8 cellular contexts compared by ENCODE assay signal in the genomic region with DNA sequence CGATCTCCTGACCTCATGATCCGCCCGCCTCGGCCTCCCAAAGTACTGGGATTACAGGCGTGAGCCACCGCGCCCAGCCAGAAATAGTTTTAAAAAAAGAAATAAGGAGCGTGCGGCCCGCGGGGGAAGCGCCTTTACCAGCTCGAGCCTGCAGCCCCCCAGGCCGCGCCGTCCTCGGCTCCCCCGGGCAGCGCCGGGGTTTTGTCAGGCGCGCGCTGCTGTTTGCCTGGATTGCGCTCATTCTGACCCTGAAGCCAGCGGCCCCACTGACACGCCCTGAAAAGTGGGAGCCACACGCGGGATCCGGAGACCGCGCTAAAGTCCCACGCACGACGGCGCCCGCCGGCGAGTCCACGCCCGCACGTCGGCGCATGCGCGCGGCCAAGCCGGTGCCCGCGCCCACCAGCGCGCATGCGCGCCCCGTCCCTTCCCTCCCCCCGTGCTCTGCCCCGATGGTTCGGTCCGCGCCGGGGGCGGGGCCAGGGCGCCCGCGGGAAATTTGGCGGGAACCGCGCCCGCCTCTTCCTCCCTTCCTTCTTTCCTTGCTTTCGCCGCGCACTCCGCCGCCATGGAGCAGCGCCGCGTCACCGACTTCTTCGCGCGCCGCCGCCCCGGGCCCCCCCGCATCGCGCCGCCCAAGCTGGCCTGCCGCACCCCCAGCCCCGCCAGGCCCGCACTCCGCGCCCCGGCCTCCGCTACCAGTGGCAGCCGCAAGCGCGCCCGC. TPM values are rescaled to one million over a fixed set of nuclear protein-coding genes. Genes with fewer than 3 reads are reported as not detected.
DNase-seq lines count a peak whose midpoint lies in the region; TF ChIP-seq lines count a peak whose summit lies in the region.

A gene (plus strand): TSS at position 526 of the 724 bp plus-strand sequence. CDS start 43 bp downstream, at position 569.

- no peaks in the 10 kb centered on the region for H3K9me2 ChIP-seq in PC-9 (ENCODE audit: insufficient read depth)

- TF ChIP-seq CTCF in AG09319 (IDR thresholded peaks at IDR 0.05; ENCODE audit: low read depth, low read length), result no peak
- TF ChIP-seq CTCF in PC-9 (conservative IDR thresholded peaks at IDR 0.05), result no peak

- no TSS peak for BruUV-seq in PC-9 (replicated peaks; lab: Mats Ljungman, UMichigan)

- H3K36me3 ChIP-seq in PC-9 (ENCODE audit: low read depth), result no peaks in the 10 kb centered on the region
- peaks cover 0 to 15% of the 10 kb centered on the region in 2 donors for H3K36me3 ChIP-seq in esophagus (ENCODE audit: control insufficient read depth in 2 of 2, insufficient read depth in 2 of 2, low read length in 1 of 2)
- no peaks in the 10 kb centered on the region for H3K36me3 ChIP-seq in mucosa of stomach (ENCODE audit: control insufficient read depth, insufficient read depth, low read length)

- peak within 1 kb of the TSS; percentile 83 for H2AFZ ChIP-seq in PC-9

- peak within 1 kb of the TSS; percentile 65 for H3K9ac ChIP-seq in mucosa of stomach (ENCODE audit: low read length)

- H3K4me1 ChIP-seq in PC-9 (replicated peaks; ENCODE audit: insufficient read depth) (peaks cover 15% of the 10 kb centered on the region), esophagus (ENCODE audit: control insufficient read depth in 2 of 2, insufficient read depth in 2 of 2, low read length in 1 of 2) (peaks cover 0 to 21% of the 10 kb centered on the region in 2 donors), mucosa of stomach (ENCODE audit: control insufficient read depth, insufficient read depth, low read length) (peaks cover 11% of the 10 kb centered on the region)

- POLR2A ChIA-PET in PC-9 (lab: Charles Lee; ENCODE audit: unreplicated experiment), result interaction anchor here (0.6 to 0.7 kb wide), 3 partner anchors 9 to 33 kb away, joined by 3 to 20 read pairs (median 11); no protein-coding TSS in a partner anchor

- H3K9me3 ChIP-seq in PC-9 (ENCODE audit: insufficient read depth, low read depth) (no peaks in the 10 kb centered on the region), esophagus (ENCODE audit: control insufficient read depth in 2 of 2, insufficient read depth in 1 of 2, low read depth in 1 of 2, low read length in 1 of 2) (no peaks in the 10 kb centered on the region), mucosa of stomach (ENCODE audit: control insufficient read depth, low read length) (no peaks in the 10 kb centered on the region)

- H3K27me3 ChIP-seq in PC-9 (ENCODE audit: insufficient read depth, low read depth) (no peaks in the 10 kb centered on the region), esophagus (ENCODE audit: control insufficient read depth in 1 of 2, insufficient read depth in 2 of 2, low read length in 2 of 2) (no peaks in the 10 kb centered on the region), mucosa of stomach (ENCODE audit: control insufficient read depth, insufficient read depth, low read length) (no peaks in the 10 kb centered on the region)

- peaks cover 51% of the 10 kb centered on the region for H3F3A ChIP-seq in PC-9 (ENCODE audit: insufficient read depth, low read depth)

- H3K79me2 ChIP-seq in PC-9 (ENCODE audit: low read depth), result peaks cover 26% of the 10 kb centered on the region

- CTCF ChIA-PET in PC-9 (lab: Charles Lee), result interaction anchor here (0.7 kb wide), 1 partner anchor 364 kb away, joined by 3 read pairs; no protein-coding TSS in a partner anchor

- WGBS in esophagus, 2 donors, result 1% methylated on average over 76 to 98 of the region's 98 CpGs

- peak within 1 kb of the TSS; percentile 82 for H3K4me3 ChIP-seq in PC-9
- peak within 1 kb of the TSS; percentile 49 to 56 for H3K4me3 ChIP-seq in esophagus (ENCODE audit: low read depth in 1 of 2, low read length in 2 of 2)
- H3K4me3 ChIP-seq in mucosa of stomach (ENCODE audit: low read length), result no peak within 1 kb of the TSS

- peak; percentile 47 for DNase-seq in AG09319 (ENCODE audit: extremely low read depth, low read depth)
- DNase-seq in GM19238 (ENCODE audit: insufficient read length, low spot score), result peak; percentile 99
- peak; percentile 70 for DNase-seq in HT1080 (ENCODE audit: low read depth)
- peak in 1 of 2 experiments; percentile 89 for DNase-seq in PC-9
- peak; percentile 91 for DNase-seq in activated T-cell treated with anti-CD3 and anti-CD28 coated beads for 48 hours (ENCODE audit: low read depth)
- DNase-seq in stimulated activated CD8-positive, alpha-beta memory T cell treated with anti-CD3 and anti-CD28 coated beads, Interleukin-7, amount 100 ng/mL, for 1 hour (ENCODE audit: low read depth in 2 of 2), result peak; percentile 75 to 77

- intact Hi-C loops in PC-9 (cut with micrococcal nuclease; ENCODE audit: unreplicated experiment), result loop anchor here (2.0 to 5.0 kb wide), 2 partner anchors 39 to 66 kb away; no protein-coding TSS in a partner anchor

- H3K4me2 ChIP-seq in PC-9, result peak within 1 kb of the TSS; percentile 100

- H4K20me1 ChIP-seq in PC-9 (ENCODE audit: insufficient read depth), result peaks cover 20% of the 10 kb centered on the region; the same call in 1 of the 2 replicates

- H3K27ac ChIP-seq in PC-9, result peak within 1 kb of the TSS; percentile 58
- H3K27ac ChIP-seq in esophagus (ENCODE audit: low read depth in 2 of 2, low read length in 1 of 2), result peak within 1 kb of the TSS; percentile 54 to 76

RNA-seq across cellular contexts. Expression of the gene that starts here (rescaled TPM):
- 33.5 and 64.6 TPM in 2 replicates for total RNA-seq in HT1080 (2014; rRNA removed; shearing (Covaris generic))
- polyA plus RNA-seq in HT1080 (2015; cell fraction: cytosol; rRNA removed), result 52.5 and 53.0 TPM in 2 replicates
- polyA plus RNA-seq in HT1080 (2015; cell fraction: nucleus; rRNA removed), result 42.6 and 43.1 TPM in 2 replicates
- 73.2 and 95.4 TPM in 2 replicates for total RNA-seq in PC-9 (2021)
- 1 to 10 TPM; 5.8 to 9.9 TPM for polyA plus RNA-seq in esophagus
